In the genomic region with DNA sequence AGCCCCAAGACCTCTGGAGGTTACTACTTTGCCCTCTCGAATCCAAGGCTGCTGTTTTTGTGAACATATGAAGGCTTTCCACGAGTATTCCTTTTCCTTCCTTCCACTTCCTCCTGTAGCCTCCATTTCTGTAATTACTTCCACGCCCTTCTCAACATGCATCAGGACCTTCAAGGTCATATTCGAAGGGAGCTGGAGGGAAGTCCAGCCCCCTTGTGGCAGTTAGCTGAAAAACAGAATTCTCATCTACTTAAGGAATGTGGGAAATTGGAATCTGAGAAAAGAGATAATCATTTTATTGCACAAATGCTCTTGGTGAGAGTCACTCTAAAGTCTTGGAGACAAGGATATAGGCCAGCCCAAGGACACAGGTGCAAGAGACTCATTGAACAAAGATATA, we compare ENCODE assay signal across 21 cellular contexts.
DNase-seq lines count a peak whose midpoint lies in the region; ATAC-seq, FAIRE-seq and TF ChIP-seq lines count a peak whose summit lies in the region.
"Had no signal": no experiment of that assay in that cellular context is flagged by ENCODE, and none has a peak within 500 bp of the region (broad histone marks: within the 10 kb centered on the region; RNA-seq: fewer than 3 reads in every experiment).

No MANE protein-coding gene starts in this region.

- H3K27me3 ChIP-seq in KMS-11 (ENCODE audit: insufficient read depth, low read depth): no peaks in the 10 kb centered on the region
- no peaks in the 10 kb centered on the region for H3K27me3 ChIP-seq in GM12878 (replicated peaks in 1 of 2; ENCODE audit: control insufficient read depth in 2 of 2, insufficient read depth in 2 of 2, low read length in 1 of 2)
- no peaks in the 10 kb centered on the region for H3K27me3 ChIP-seq in neural progenitor cell
- H3K27me3 ChIP-seq: tibial nerve had no signal

- no peaks in the 10 kb centered on the region for H4K20me1 ChIP-seq in KMS-11 (ENCODE audit: insufficient read depth)
- no peaks in the 10 kb centered on the region for H4K20me1 ChIP-seq in GM12878 (ENCODE audit: control insufficient read depth, insufficient read depth)
- H4K20me1 ChIP-seq in neural progenitor cell (ENCODE audit: low read depth): no peaks in the 10 kb centered on the region

- no peak overlapping the region for H3K27ac ChIP-seq in KMS-11
- H3K27ac ChIP-seq in GM12878 (ENCODE audit: control insufficient read depth, insufficient read depth): no peak overlapping the region
- no peak overlapping the region for H3K27ac ChIP-seq in neural progenitor cell
- H3K27ac ChIP-seq: tibial nerve had no signal

- H3K36me3 Mint-ChIP-seq in neural progenitor cell (no peaks in the 10 kb centered on the region), CD14-positive monocyte (no peaks in the 10 kb centered on the region)

- H3K79me2 ChIP-seq in KMS-11 (ENCODE audit: insufficient read depth, low read depth) (no peaks in the 10 kb centered on the region), GM12878 (ENCODE audit: control insufficient read depth, insufficient read depth, low read length) (no peaks in the 10 kb centered on the region), neural progenitor cell (ENCODE audit: low read depth) (no peaks in the 10 kb centered on the region)

- no peaks in the 10 kb centered on the region for H3F3A ChIP-seq in neural progenitor cell (ENCODE audit: low read depth)

- no TSS peak for BruUV-seq in GM12878 (replicated peaks; lab: Mats Ljungman, UMichigan)

- SMC1A ChIA-PET in GM12878 (lab: Charles Lee; ENCODE audit: uncharacterized antibody, unreplicated experiment): no interaction called here

- RAD21 ChIA-PET in GM12878 (lab: Charles Lee; ENCODE audit: unreplicated experiment): no interaction called here

- POLR2A ChIA-PET in GM12878 (lab: Charles Lee): no interaction called here

- TF ChIP-seq CTCF in KMS-11 (conservative IDR thresholded peaks at IDR 0.05; ENCODE audit: low read depth, low read length): peak; percentile 33
- TF ChIP-seq CTCF in GM12878 (IDR thresholded peaks at IDR 0.05 in 2 of 3, conservative IDR thresholded peaks at IDR 0.05 in 1 of 3; ENCODE audit: control insufficient read depth in 2 of 3, extremely low read depth in 1 of 3, insufficient read depth in 1 of 3, low read depth in 3 of 3, low read length in 3 of 3): peak in 2 of 3 experiments; percentile 7 to 15; a peak in 2 of 6 replicates
- peak; percentile 50 for TF ChIP-seq CTCF in neural progenitor cell (IDR thresholded peaks at IDR 0.05)
- TF ChIP-seq CTCF in CD14-positive monocyte (IDR thresholded peaks at IDR 0.05): no peak

- no peak for TF ChIP-seq RAD21 in GM12878 (IDR thresholded peaks at IDR 0.05; ENCODE audit: insufficient read depth, low read depth, low read length)

- H3K4me1 Mint-ChIP-seq in neural progenitor cell (no peaks in the 10 kb centered on the region), CD14-positive monocyte (no peaks in the 10 kb centered on the region)
- H3K4me1 Mint-ChIP-seq: activated CD4-positive, alpha-beta T cell treated with anti-CD3 and anti-CD28 coated beads for 36 hours had no signal

- H3K27me3 Mint-ChIP-seq in neural progenitor cell (ENCODE audit: insufficient read depth, low read depth) (peaks cover 3% of the 10 kb centered on the region), CD14-positive monocyte (ENCODE audit: low read depth in 3 of 3) (peaks cover 0 to 2% (median 1%) of the 10 kb centered on the region in 3 donors)
- H3K27me3 Mint-ChIP-seq: activated CD4-positive, alpha-beta T cell treated with anti-CD3 and anti-CD28 coated beads for 36 hours; dendritic cell treated with granulocyte-macrophage colony-stimulating factor and Interleukin-4, amounts not matched to agents 40 ng/mL and 50 ng/mL, for 4 days had no signal

- in situ Hi-C loops in GM12878 (cut with MboI): no loop called here

- H3K4me1 ChIP-seq in KMS-11 (ENCODE audit: low read depth, poor library complexity, severe bottlenecking) (no peaks in the 10 kb centered on the region), GM12878 (ENCODE audit: control insufficient read depth, insufficient read depth, low read length) (no peaks in the 10 kb centered on the region), neural progenitor cell (no peaks in the 10 kb centered on the region)
- H3K4me1 ChIP-seq: tibial nerve had no signal

- no peak overlapping the region for H3K4me3 Mint-ChIP-seq in neural progenitor cell
- H3K4me3 Mint-ChIP-seq in CD14-positive monocyte: no peak overlapping the region
- H3K4me3 Mint-ChIP-seq: activated CD4-positive, alpha-beta T cell treated with anti-CD3 and anti-CD28 coated beads for 36 hours; dendritic cell treated with granulocyte-macrophage colony-stimulating factor and Interleukin-4, amounts not matched to agents 40 ng/mL and 50 ng/mL, for 4 days; T-helper 2 cell treated with Interferon-gamma antibody and Interleukin-4, amounts not matched to agents 5 μg/mL and 100 μg/mL, for 36 hours had no signal

- no peak for TF ChIP-seq POLR2A in GM12878 (IDR thresholded peaks at IDR 0.05; ENCODE audit: low read depth, low read length)

- CTCF ChIA-PET in GM12878 (lab: Yijun Ruan, JAX): no interaction called here

- H3K9me3 ChIP-seq in GM12878 (replicated peaks; ENCODE audit: control insufficient read depth, insufficient read depth, low read length): no peaks in the 10 kb centered on the region
- H3K9me3 ChIP-seq in neural progenitor cell (ENCODE audit: low read depth): no peaks in the 10 kb centered on the region

- 2% methylated on average over 4 of the region's 4 CpGs for WGBS in GM12878 (ENCODE audit: insufficient coverage, insufficient replicate concordance, low lambda C conversion rate, missing lambda C conversion rate)

- H3K4me3 ChIP-seq in KMS-11 (IDR thresholded peaks at IDR 0.05; ENCODE audit: insufficient read depth, low read depth, low read length) (no peak overlapping the region), GM12878 (no peak overlapping the region), neural progenitor cell (no peak overlapping the region)
- H3K4me3 ChIP-seq: tibial nerve had no signal

- no peak overlapping the region for H3K9ac ChIP-seq in KMS-11
- no peak overlapping the region for H3K9ac ChIP-seq in GM12878 (ENCODE audit: control insufficient read depth, insufficient read depth, low read length)
- no peak overlapping the region for H3K9ac ChIP-seq in neural progenitor cell

- H2AFZ ChIP-seq in KMS-11 (ENCODE audit: low read depth) (no peak overlapping the region), GM12878 (ENCODE audit: control insufficient read depth, low read depth, low read length) (no peak overlapping the region), neural progenitor cell (replicated peaks) (no peak overlapping the region)

- intact Hi-C loops in GM12878 (cut with micrococcal nuclease; ENCODE audit: unreplicated experiment) (no loop called here), CD14-positive monocyte (cut with micrococcal nuclease) (no loop called here)

- TF ChIP-seq EP300 in GM12878 (IDR thresholded peaks at IDR 0.05; ENCODE audit: borderline replicate concordance in 1 of 2, control insufficient read depth in 1 of 2, low read depth in 2 of 2, low read length in 2 of 2): no peak

- DNase-seq in DMS 273 (lab: John Stamatoyannopoulos, UW; ENCODE audit: unreplicated experiment) (peak; percentile 38), DMS 273 treated with DMSO at 0.1 percent for 48 hours (lab: John Stamatoyannopoulos, UW) (no peak), GM12878 (ENCODE audit: low read depth, low spot score) (no peak), neural progenitor cell (ENCODE audit: low spot score) (no peak), CD14-positive monocyte (ENCODE audit: low spot score) (no peak)
- no peak for DNase-seq in stimulated activated CD4-positive, alpha-beta T cell treated with anti-CD3 and anti-CD28 coated beads, Interleukin-4, amount 100 ng/mL, for 4 hours
- DNase-seq: activated CD4-positive, alpha-beta T cell treated with anti-CD3 and anti-CD28 coated beads for 36 hours; activated CD8-positive, alpha-beta memory T cell treated with anti-CD3 and anti-CD28 coated beads, Interleukin-2, amount 50 U/mL, for 48 hours; activated naive CD4-positive, alpha-beta T cell treated with Interleukin-2 at 50 U/mL for 16 hours; COR-L47; head of caudate nucleus; kidney; NCI-H1930; NCI-H526 treated with DMSO at 0.1 percent for 48 hours; Right ventricle myocardium superior had no signal

- H3K36me3 ChIP-seq in KMS-11 (ENCODE audit: insufficient read depth): no peaks in the 10 kb centered on the region
- H3K36me3 ChIP-seq in GM12878 (ENCODE audit: control insufficient read depth in 2 of 2, insufficient read depth in 2 of 2, low read length in 1 of 2): no peaks in the 10 kb centered on the region
- no peaks in the 10 kb centered on the region for H3K36me3 ChIP-seq in neural progenitor cell
- H3K36me3 ChIP-seq: tibial nerve had no signal

- H3K4me2 ChIP-seq in KMS-11 (no peak overlapping the region), GM12878 (ENCODE audit: control insufficient read depth, insufficient read depth) (no peak overlapping the region), neural progenitor cell (no peak overlapping the region)

- H3K9me3 Mint-ChIP-seq in neural progenitor cell (peaks cover 2% of the 10 kb centered on the region), CD14-positive monocyte (peaks cover 2 to 17% (median 7%) of the 10 kb centered on the region in 7 donors)

- ATAC-seq in GM12878 (no peak), HG02571 (IDR thresholded peaks at IDR 0.05; ENCODE audit: unreplicated experiment) (no peak)
- ATAC-seq: activated CD4-positive, alpha-beta T cell treated with anti-CD3 and anti-CD28 coated beads for 36 hours had no signal

- H3K27ac Mint-ChIP-seq in neural progenitor cell (no peak overlapping the region), CD14-positive monocyte (peak overlapping the region in 1 of 7 donors; percentile 57)
- H3K27ac Mint-ChIP-seq: activated CD4-positive, alpha-beta T cell treated with anti-CD3 and anti-CD28 coated beads for 36 hours; dendritic cell treated with granulocyte-macrophage colony-stimulating factor and Interleukin-4, amounts not matched to agents 40 ng/mL and 50 ng/mL, for 4 days; T-helper 2 cell treated with Interferon-gamma antibody and Interleukin-4, amounts not matched to agents 5 μg/mL and 100 μg/mL, for 36 hours had no signal

- no peak for FAIRE-seq in GM12878 (lab: Jason Lieb, UNC)
- FAIRE-seq: A204.1, kidney had no signal

TF ChIP-seq in GM12878, 131 proteins besides CTCF, POLR2A, EP300 and RAD21:
- TF ChIP-seq KAT2A (conservative IDR thresholded peaks at IDR 0.05; ENCODE audit: control insufficient read depth, low read depth, low read length): no peak
